Comparison of ENCODE assay signal across 8 cellular contexts in genomic region chr17:38674749-38675615, GRCh38.
A peak's percentile ranks its signal among the peaks of the same experiment; 100 is the strongest.
DNase-seq lines count a peak whose midpoint lies in the region; ATAC-seq and TF ChIP-seq lines count a peak whose summit lies in the region.

Gene EPOP (minus strand): TSS chr17:38674957. CDS start chr17:38674495, 462 bp downstream.

- peak; percentile 85 for ATAC-seq in HG02678 (IDR thresholded peaks at IDR 0.05; ENCODE audit: unreplicated experiment)
- ATAC-seq in GM21526 (IDR thresholded peaks at IDR 0.05; ENCODE audit: low FRiP score, unreplicated experiment), result no peak

- DNase-seq in GM10266 (ENCODE audit: extremely low spot score) (peak; percentile 96), NCI-H187 treated with DMSO at 0.1 percent for 48 hours (lab: John Stamatoyannopoulos, UW) (peak; percentile 6), T1000 (lab: John Stamatoyannopoulos, UW) (peak; percentile 87), astrocyte of the cerebellum (ENCODE audit: low read depth) (peak; percentile 20), iPS DF 6.9 (ENCODE audit: low read depth, low spot score) (no peak), skeletal muscle cell (ENCODE audit: low read depth) (peak; percentile 50)

- no peaks in the 10 kb centered on the region for H3K9me3 ChIP-seq in iPS DF 6.9 (ENCODE audit: control insufficient read depth, insufficient read depth, low read length)

- H3K4me3 ChIP-seq in astrocyte of the cerebellum (ENCODE audit: low read depth, low read length) (peak within 1 kb of the TSS; percentile 34), iPS DF 6.9 (ENCODE audit: low read length) (peak within 1 kb of the TSS; percentile 22; the same call in 1 of the 2 replicates), skeletal muscle cell (ENCODE audit: low read depth, low read length) (peak within 1 kb of the TSS; percentile 60)

- no peak within 1 kb of the TSS for H3K27ac ChIP-seq in iPS DF 6.9 (ENCODE audit: low read length)

- in situ Hi-C loops in astrocyte of the cerebellum (cut with HindIII; ENCODE audit: low sequenced_read_pairs), result no loop called here

- TF ChIP-seq CTCF in GM10266 (IDR thresholded peaks at IDR 0.05; ENCODE audit: control insufficient read depth, insufficient read depth, low read depth, missing control alignments) (no peak), astrocyte of the cerebellum (IDR thresholded peaks at IDR 0.05; ENCODE audit: low read depth, low read length, missing control alignments) (no peak)

- WGBS in iPS DF 6.9 (ENCODE audit: insufficient coverage, insufficient read length), result no CpG with 5 or more reads among the region's 80 CpGs

- no peaks in the 10 kb centered on the region for H3K36me3 ChIP-seq in iPS DF 6.9 (ENCODE audit: control insufficient read depth, insufficient read depth, low read length)

- peaks cover 40% of the 10 kb centered on the region for H3K27me3 ChIP-seq in iPS DF 6.9 (ENCODE audit: control insufficient read depth, insufficient read depth, low read length)

- H3K4me1 ChIP-seq in iPS DF 6.9 (ENCODE audit: control insufficient read depth, insufficient read depth, low read length), result peaks cover 5% of the 10 kb centered on the region
